15 cellular contexts compared by ENCODE assay signal in the genomic region with DNA sequence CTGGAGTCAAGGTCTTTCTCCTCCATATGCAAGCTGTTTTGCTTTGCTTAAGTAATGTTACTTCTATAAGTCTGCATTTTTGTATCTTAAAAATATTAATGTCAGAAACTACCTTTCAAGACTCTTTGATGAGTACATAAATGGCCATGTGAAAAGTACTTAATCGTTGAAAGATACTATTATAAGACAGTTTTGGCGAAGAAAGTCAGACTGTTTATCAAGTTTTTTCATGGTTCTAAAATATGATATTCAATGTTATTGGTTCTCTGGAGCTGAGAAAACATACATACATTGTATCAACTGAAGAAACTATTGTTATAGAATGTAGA. TPM values are rescaled to one million over a fixed set of nuclear protein-coding genes. Genes with fewer than 3 reads are reported as not detected.
DNase-seq lines count a peak whose midpoint lies in the region; ATAC-seq, FAIRE-seq and TF ChIP-seq lines count a peak whose summit lies in the region.
"Had no signal": no experiment of that assay in that cellular context is flagged by ENCODE, and none has a peak within 500 bp of the region (broad histone marks: within the 10 kb centered on the region; RNA-seq: fewer than 3 reads in every experiment).

No MANE protein-coding gene starts in this region.

- no peak for ATAC-seq in HepG2
- no peak for ATAC-seq in right lobe of liver
- no peak for ATAC-seq in RWPE2 (ENCODE audit: low read depth)
- no peak for ATAC-seq in GM18505 (IDR thresholded peaks at IDR 0.05; ENCODE audit: unreplicated experiment)

- 60% methylated on average over 2 of the region's 2 CpGs for WGBS in HepG2 (ENCODE audit: low lambda C conversion rate)
- WGBS in right lobe of liver (ENCODE audit: insufficient coverage, low coverage, low lambda C conversion rate, missing lambda C conversion rate): 86% methylated on average over 2 of the region's 2 CpGs
- no CpG with 5 or more reads among the region's 2 CpGs for whole genome bisulfite sequencing in mesendoderm (ENCODE audit: extremely low coverage, insufficient coverage, low lambda C conversion rate)

- H2BK5ac ChIP-seq in mesendoderm (ENCODE audit: low read length): no peak overlapping the region

- H3K79me2 ChIP-seq in HepG2 (ENCODE audit: insufficient read depth, low read length): no peaks in the 10 kb centered on the region
- no peaks in the 10 kb centered on the region for H3K79me2 ChIP-seq in mesendoderm (ENCODE audit: control insufficient read depth, insufficient read depth, low read length)

- no peak overlapping the region for H3K56ac ChIP-seq in mesendoderm (ENCODE audit: low read length)

- H3K27ac Mint-ChIP-seq in immature natural killer cell: peak overlapping the region in 5 of 6 donors; percentile 95 to 97 (median 96)

- H3K79me1 ChIP-seq in mesendoderm (ENCODE audit: low read length): no peaks in the 10 kb centered on the region

- H3K9me3 ChIP-seq in HepG2 (ENCODE audit: low read length): no peaks in the 10 kb centered on the region
- no peaks in the 10 kb centered on the region for H3K9me3 ChIP-seq in right lobe of liver
- no peaks in the 10 kb centered on the region for H3K9me3 ChIP-seq in RWPE2 (ENCODE audit: severe bottlenecking)
- H3K9me3 ChIP-seq: A549, HAP-1, thyroid gland had no signal

- POLR2A ChIA-PET in HepG2 (lab: Yijun Ruan, JAX): interaction anchor here (1.2 kb wide), 1 partner anchor 379 kb away, joined by 4 read pairs; a partner anchor contains a TSS
- POLR2A ChIA-PET in GM10248 (lab: Yijun Ruan, JAX): interaction anchor here (2.8 kb wide), 1 partner anchor 53 kb away, joined by 13 read pairs; no protein-coding TSS in a partner anchor

- H3K4me1 Mint-ChIP-seq in immature natural killer cell: peaks cover 38 to 40% of the 10 kb centered on the region in 2 donors

- no peak for TF ChIP-seq RAD21 in HepG2 (CRISPR knock-in tag; IDR thresholded peaks at IDR 0.05)

- no peak overlapping the region for H3K4me3 Mint-ChIP-seq in immature natural killer cell

- no peak overlapping the region for H3K18ac ChIP-seq in mesendoderm (ENCODE audit: low read length)

- TF ChIP-seq POLR2A in HepG2 (IDR thresholded peaks at IDR 0.05; ENCODE audit: insufficient read depth in 1 of 2, low read depth in 2 of 2, low read length in 2 of 2) (no peak), right lobe of liver (IDR thresholded peaks at IDR 0.05) (no peak), GM18505 (IDR thresholded peaks at IDR 0.05; ENCODE audit: borderline replicate concordance, extremely low read depth, insufficient read depth, insufficient read length) (no peak)

- H3K27me3 Mint-ChIP-seq in immature natural killer cell (ENCODE audit: low read depth in 3 of 3): peaks cover 2 to 10% (median 7%) of the 10 kb centered on the region in 3 donors
- H3K27me3 Mint-ChIP-seq: activated T-cell treated with anti-CD3 and anti-CD28 coated beads, Interleukin-2, amount 50 U/mL, for 24 hours; stimulated activated naive CD8-positive, alpha-beta T cell treated with anti-CD3 and anti-CD28 coated beads, Interleukin-15, amount 100 ng/mL, for 72 hours had no signal

- no peak overlapping the region for H4K5ac ChIP-seq in mesendoderm (ENCODE audit: low read length)

- CTCF ChIA-PET in HepG2 (lab: Yijun Ruan, JAX; ENCODE audit: low intra/inter-chr PET ratio, low total read pairs): interaction anchor here (0.8 to 1.8 kb wide), 4 partner anchors 80 to 320 kb away, joined by 3 to 14 read pairs (median 6); no protein-coding TSS in a partner anchor
- CTCF ChIA-PET in GM10248 (lab: Yijun Ruan, JAX): interaction anchor here (0.8 to 9.5 kb wide), 49 partner anchors 12 to 466 kb away, joined by 3 to 137 read pairs (median 5); a partner anchor contains a TSS

- no peak overlapping the region for H3K4ac ChIP-seq in mesendoderm (ENCODE audit: low read depth, low read length)

- H3K27me3 ChIP-seq in HepG2 (ENCODE audit: control insufficient read depth in 1 of 2, insufficient read depth in 2 of 2, low read length in 2 of 2): peaks cover 0 to 11% of the 10 kb centered on the region in 2 experiments; a peak in 1 of 5 replicates
- H3K27me3 ChIP-seq in right lobe of liver: no peaks in the 10 kb centered on the region
- H3K27me3 ChIP-seq in RWPE2 (ENCODE audit: insufficient read depth, poor library complexity, severe bottlenecking): no peaks in the 10 kb centered on the region
- H3K27me3 ChIP-seq in mesendoderm (ENCODE audit: insufficient read depth, low read length, poor library complexity): no peaks in the 10 kb centered on the region
- H3K27me3 ChIP-seq: gastroesophageal sphincter, left lung, thyroid gland had no signal

- no peaks in the 10 kb centered on the region; the same call in 1 of the 2 replicates for H3K4me1 ChIP-seq in HepG2 (ENCODE audit: insufficient read depth, low read length)
- peaks cover 0 to 15% (median 9%) of the 10 kb centered on the region in 4 donors for H3K4me1 ChIP-seq in right lobe of liver
- no peaks in the 10 kb centered on the region for H3K4me1 ChIP-seq in RWPE2 (ENCODE audit: insufficient read depth, poor library complexity, severe bottlenecking)
- no peaks in the 10 kb centered on the region for H3K4me1 ChIP-seq in mesendoderm (ENCODE audit: control insufficient read depth, low read depth, low read length)
- H3K4me1 ChIP-seq: A549, HAP-1, thyroid gland had no signal

- DNase-seq in HepG2 (ENCODE audit: low spot score) (no peak), right lobe of liver (no peak), RWPE2 (ENCODE audit: low spot score) (no peak), immature natural killer cell (no peak), mesendoderm (no peak), caudate nucleus (lab: John Stamatoyannopoulos, UW) (no peak), GM10248 (ENCODE audit: extremely low spot score) (no peak)

- H2BK15ac ChIP-seq in mesendoderm (replicated peaks; ENCODE audit: low read depth): no peak overlapping the region

- no TSS peak for BruUV-seq in HepG2 (replicated peaks; lab: Mats Ljungman, UMichigan)

- no peaks in the 10 kb centered on the region for H3K36me3 ChIP-seq in HepG2 (replicated peaks in 1 of 2; ENCODE audit: control insufficient read depth in 1 of 2, insufficient read depth in 2 of 2, low read length in 2 of 2)
- H3K36me3 ChIP-seq in right lobe of liver: no peaks in the 10 kb centered on the region
- no peaks in the 10 kb centered on the region for H3K36me3 ChIP-seq in RWPE2 (ENCODE audit: low read depth)
- H3K36me3 ChIP-seq in mesendoderm (ENCODE audit: control insufficient read depth, insufficient read depth, low read length): no peaks in the 10 kb centered on the region
- H3K36me3 ChIP-seq: gastroesophageal sphincter, HAP-1, left lung, thyroid gland had no signal

- H3K9me3 Mint-ChIP-seq in immature natural killer cell: peaks cover 0 to under 1% (median 0%) of the 10 kb centered on the region in 6 donors
- H3K9me3 Mint-ChIP-seq: activated T-cell treated with anti-CD3 and anti-CD28 coated beads, Interleukin-2, amount 50 U/mL, for 24 hours; stimulated activated naive CD8-positive, alpha-beta T cell treated with anti-CD3 and anti-CD28 coated beads, Interleukin-15, amount 100 ng/mL, for 72 hours had no signal

- H3K27ac ChIP-seq in HepG2 (ENCODE audit: extremely low read length, insufficient read depth, low read length) (no peak overlapping the region), right lobe of liver (no peak overlapping the region), RWPE2 (ENCODE audit: poor library complexity, severe bottlenecking) (no peak overlapping the region), mesendoderm (ENCODE audit: low read depth, low read length) (no peak overlapping the region), caudate nucleus (ENCODE audit: low read depth, low read length) (no peak overlapping the region)
- H3K27ac ChIP-seq: A549, thyroid gland had no signal

- H3K36me3 Mint-ChIP-seq in immature natural killer cell: no peaks in the 10 kb centered on the region

- H3K9ac ChIP-seq in HepG2 (ENCODE audit: insufficient read depth, low read depth, low read length): no peak overlapping the region
- no peak overlapping the region for H3K9ac ChIP-seq in mesendoderm (ENCODE audit: low read length)

- TF ChIP-seq EP300 in HepG2 (IDR thresholded peaks at IDR 0.05; ENCODE audit: low read depth in 2 of 2, low read length in 2 of 2) (no peak), HepG2 (CRISPR knock-in tag; IDR thresholded peaks at IDR 0.05; ENCODE audit: borderline replicate concordance) (no peak)

- no peak overlapping the region for H4K8ac ChIP-seq in mesendoderm (ENCODE audit: low read depth, low read length)

- H4K20me1 ChIP-seq in HepG2 (ENCODE audit: insufficient read depth, low read length): no peaks in the 10 kb centered on the region

- in situ Hi-C loops in HepG2 (cut with HindIII; ENCODE audit: extremely low pct_ligation_motif_present, low pct_unique_long_range_greater_than_20kb): loop anchor here (5.0 to 10.0 kb wide), 2 partner anchors 80 to 317 kb away; no protein-coding TSS in a partner anchor

- H3K23ac ChIP-seq in mesendoderm (ENCODE audit: low read length): no peak overlapping the region

- no peak overlapping the region for H3K4me2 ChIP-seq in HepG2 (ENCODE audit: low read depth, low read length)
- H3K4me2 ChIP-seq in mesendoderm (ENCODE audit: low read length): no peak overlapping the region
- H3K4me2 ChIP-seq: A549 had no signal

- intact Hi-C loops in HepG2 (cut with micrococcal nuclease; ENCODE audit: unreplicated experiment) (loop anchor here (1.0 to 5.0 kb wide), 4 partner anchors 80 to 320 kb away; no protein-coding TSS in a partner anchor), right lobe of liver (cut with DNase I) (loop anchor here in 1 of 2 donors (10.0 kb wide), 1 partner anchor 87 kb away; no protein-coding TSS in a partner anchor)

- no peak overlapping the region for H3K4me3 ChIP-seq in HepG2 (replicated peaks in 1 of 3; ENCODE audit: insufficient read depth in 1 of 3, low read depth in 2 of 3, low read length in 3 of 3)
- no peak overlapping the region for H3K4me3 ChIP-seq in right lobe of liver
- no peak overlapping the region for H3K4me3 ChIP-seq in RWPE2 (ENCODE audit: severe bottlenecking)
- H3K4me3 ChIP-seq in mesendoderm (ENCODE audit: low read length): no peak overlapping the region
- H3K4me3 ChIP-seq: A549, gastroesophageal sphincter, HAP-1, left lung, thyroid gland had no signal

- no peak for FAIRE-seq in HepG2 (lab: Jason Lieb, UNC)

- no peak overlapping the region for H2BK120ac ChIP-seq in mesendoderm (ENCODE audit: low read depth, low read length)

- H2AFZ ChIP-seq in HepG2 (ENCODE audit: low read length): no peak overlapping the region

- TF ChIP-seq CTCF in HepG2 (CRISPR knock-in tag; IDR thresholded peaks at IDR 0.05) (no peak), right lobe of liver (IDR thresholded peaks at IDR 0.05) (no peak), RWPE2 (IDR thresholded peaks at IDR 0.05; ENCODE audit: poor library complexity, severe bottlenecking) (peak; percentile 74), GM10248 (IDR thresholded peaks at IDR 0.05; ENCODE audit: control extremely low read depth, extremely low read depth, low read depth, missing control alignments) (no peak)

- H2AK5ac ChIP-seq in mesendoderm (ENCODE audit: low read length): no peak overlapping the region

RNA-seq across cellular contexts. Expression of a gene that starts 25.1 kb away (rescaled TPM):
- total RNA-seq in HepG2 (2016; rRNA removed; fragmentation: Illumina TruSeq; extraction: Trizol) (0.42 and 0.59 TPM in 2 replicates), right lobe of liver (1 to 10 TPM in 4 of 6 experiments, under 1 TPM in 2; 0.82 to 1.5 (median 1.2) TPM)
- 0.18 and 0.20 TPM in 2 replicates for total RNA-seq in HepG2 (2016; cell fraction: cytosol; rRNA removed; fragmentation: Illumina TruSeq; extraction: Trizol; ENCODE audit: low read depth)
- total RNA-seq in HepG2 (2016; cell fraction: insoluble cytoplasmic fraction; rRNA removed; fragmentation: Illumina TruSeq; extraction: Trizol): 0.41 and 0.59 TPM in 2 replicates
- total RNA-seq in HepG2 (2016; cell fraction: membrane; rRNA removed; fragmentation: Illumina TruSeq; extraction: Trizol): 0.41 and 0.56 TPM in 2 replicates
- total RNA-seq in HepG2 (2016; cell fraction: nucleus; rRNA removed; fragmentation: Illumina TruSeq; extraction: Trizol): 0.56 and 0.69 TPM in 2 replicates
- polyA plus RNA-seq in HepG2 (2011; rRNA removed) (0.86 and 1.1 TPM in 2 replicates), immature natural killer cell (under 1 TPM in 2 of 3 donors, not detected in 1; 0.28 to 0.39 TPM)
- 0.32 and 0.64 TPM in 2 replicates for polyA plus RNA-seq in HepG2 (2011; cell fraction: cytosol; rRNA removed)
- 0.53 and 0.93 TPM in 2 replicates for polyA plus RNA-seq in HepG2 (2011; cell fraction: nucleus; rRNA removed)
- polyA plus RNA-seq in HepG2 (2012): 0.45 and 0.62 TPM in 2 replicates
- polyA plus RNA-seq in HepG2 (2016; cell fraction: cytosol; fragmentation: Illumina TruSeq; extraction: Trizol; ENCODE audit: low read depth): 0.22 and 0.27 TPM in 2 replicates
- 0.68 and 0.71 TPM in 2 replicates for polyA plus RNA-seq in HepG2 (2016; cell fraction: insoluble cytoplasmic fraction; fragmentation: Illumina TruSeq; extraction: Trizol; ENCODE audit: low read depth)
- 0.33 and 0.52 TPM in 2 replicates for polyA plus RNA-seq in HepG2 (2016; cell fraction: membrane; fragmentation: Illumina TruSeq; extraction: Trizol; ENCODE audit: low read depth)
- polyA plus RNA-seq in HepG2 (2016; cell fraction: nucleus; fragmentation: Illumina TruSeq; extraction: Trizol; ENCODE audit: insufficient read depth, low read depth): 1.5 and 1.6 TPM in 2 replicates
- 0.28 and 0.68 TPM in 2 replicates for polyA minus RNA-seq in HepG2 (2011; rRNA and poly(A)+ RNA removed; ENCODE audit: low replicate concordance)
- 0.44 and 0.49 TPM in 2 replicates for polyA minus RNA-seq in HepG2 (2011; cell fraction: cytosol; rRNA and poly(A)+ RNA removed)
- polyA minus RNA-seq in HepG2 (2011; cell fraction: nucleus; rRNA and poly(A)+ RNA removed): 1.5 and 1.6 TPM in 2 replicates
- 0.55 TPM for polyA plus RNA-seq in mesendoderm (2013, experiment 1 of 2)
- polyA plus RNA-seq in mesendoderm (2013, experiment 2 of 2): 0.45 TPM

RNA-seq across cellular contexts. Expression of a gene that starts 25.4 kb away (rescaled TPM):
- total RNA-seq in HepG2 (2016; rRNA removed; fragmentation: Illumina TruSeq; extraction: Trizol): 2.0 and 2.2 TPM in 2 replicates
- 13.5 and 14.5 TPM in 2 replicates for total RNA-seq in HepG2 (2016; cell fraction: cytosol; rRNA removed; fragmentation: Illumina TruSeq; extraction: Trizol; ENCODE audit: low read depth)
- total RNA-seq in HepG2 (2016; cell fraction: insoluble cytoplasmic fraction; rRNA removed; fragmentation: Illumina TruSeq; extraction: Trizol): 1.7 and 2.3 TPM in 2 replicates
- total RNA-seq in HepG2 (2016; cell fraction: membrane; rRNA removed; fragmentation: Illumina TruSeq; extraction: Trizol): 7.8 and 9.4 TPM in 2 replicates
- total RNA-seq in HepG2 (2016; cell fraction: nucleus; rRNA removed; fragmentation: Illumina TruSeq; extraction: Trizol): 2.2 and 2.3 TPM in 2 replicates
- 0.45 and 0.57 TPM in 2 replicates for polyA plus RNA-seq in HepG2 (2011; rRNA removed)
- 0.24 and 0.33 TPM in 2 replicates for polyA plus RNA-seq in HepG2 (2011; cell fraction: cytosol; rRNA removed)
- 0.34 and 0.47 TPM in 2 replicates for polyA plus RNA-seq in HepG2 (2011; cell fraction: nucleus; rRNA removed)
- 0.60 and 0.76 TPM in 2 replicates for polyA plus RNA-seq in HepG2 (2012)
- polyA plus RNA-seq in HepG2 (2016; cell fraction: cytosol; fragmentation: Illumina TruSeq; extraction: Trizol; ENCODE audit: low read depth): 0.14 and 0.24 TPM in 2 replicates
- 1.5 and 2.1 TPM in 2 replicates for polyA plus RNA-seq in HepG2 (2016; cell fraction: insoluble cytoplasmic fraction; fragmentation: Illumina TruSeq; extraction: Trizol; ENCODE audit: low read depth)
- polyA plus RNA-seq in HepG2 (2016; cell fraction: membrane; fragmentation: Illumina TruSeq; extraction: Trizol; ENCODE audit: low read depth): 0.31 and 0.42 TPM in 2 replicates
- 1.4 and 1.7 TPM in 2 replicates for polyA plus RNA-seq in HepG2 (2016; cell fraction: nucleus; fragmentation: Illumina TruSeq; extraction: Trizol; ENCODE audit: insufficient read depth, low read depth)
- polyA minus RNA-seq in HepG2 (2011; rRNA and poly(A)+ RNA removed; ENCODE audit: low replicate concordance): 0.05 and 0.44 TPM in 2 replicates
- polyA minus RNA-seq in HepG2 (2011; cell fraction: cytosol; rRNA and poly(A)+ RNA removed): 0.79 and 2.0 TPM in 2 replicates
- 3.0 and 4.1 TPM in 2 replicates for polyA minus RNA-seq in HepG2 (2011; cell fraction: nucleus; rRNA and poly(A)+ RNA removed)
- 1 to 10 TPM; 1.3 to 2.3 (median 1.9) TPM for total RNA-seq in right lobe of liver
- polyA plus RNA-seq in immature natural killer cell: under 1 TPM in 2 of 3 donors, not detected in 1; 0.74 to 0.97 TPM
- polyA plus RNA-seq in mesendoderm (2013, experiment 1 of 2): 2.0 TPM
- polyA plus RNA-seq in mesendoderm (2013, experiment 2 of 2): 2.0 TPM
